In genomic region chr18:30177056-30177455, GRCh38 we compare ENCODE assay signal across 17 cellular contexts.
A peak's percentile ranks its signal among the peaks of the same experiment; 100 is the strongest.
DNase-seq lines count a peak whose midpoint lies in the region; ATAC-seq and TF ChIP-seq lines count a peak whose summit lies in the region.
"Had no signal": no experiment of that assay in that cellular context is flagged by ENCODE, and none has a peak within 500 bp of the region (broad histone marks: within the 10 kb centered on the region; RNA-seq: fewer than 3 reads in every experiment).

No MANE protein-coding gene starts in this region.

- no peak overlapping the region for H3K27ac ChIP-seq in mesendoderm (ENCODE audit: low read depth, low read length)
- H3K27ac ChIP-seq in gastrocnemius medialis, result no peak overlapping the region

- H3K4me2 ChIP-seq in mesendoderm (ENCODE audit: low read length), result no peak overlapping the region

- no peak overlapping the region for H2BK15ac ChIP-seq in mesendoderm (replicated peaks; ENCODE audit: low read depth)

- H3K79me1 ChIP-seq in mesendoderm (ENCODE audit: low read length), result no peaks in the 10 kb centered on the region

- no peak overlapping the region for H3K4ac ChIP-seq in mesendoderm (ENCODE audit: low read depth, low read length)

- no peaks in the 10 kb centered on the region for H3K36me3 ChIP-seq in mesendoderm (ENCODE audit: control insufficient read depth, insufficient read depth, low read length)
- H3K36me3 ChIP-seq in gastrocnemius medialis, result no peaks in the 10 kb centered on the region

- H4K5ac ChIP-seq in mesendoderm (ENCODE audit: low read length), result no peak overlapping the region

- no peak overlapping the region for H4K8ac ChIP-seq in mesendoderm (ENCODE audit: low read depth, low read length)

- no peak overlapping the region for H3K56ac ChIP-seq in mesendoderm (ENCODE audit: low read length)

- no peak for TF ChIP-seq POLR2A in gastrocnemius medialis (IDR thresholded peaks at IDR 0.05)

- no peaks in the 10 kb centered on the region for H3K9me3 ChIP-seq in gastrocnemius medialis

- in situ Hi-C loops in astrocyte of the spinal cord (cut with HindIII; ENCODE audit: low sequenced_read_pairs) (no loop called here), gastrocnemius medialis (cut with MboI; ENCODE audit: low sequenced_read_pairs in 4 of 4) (no loop called here)

- no peak overlapping the region for H3K18ac ChIP-seq in mesendoderm (ENCODE audit: low read length)

- H2BK120ac ChIP-seq in mesendoderm (ENCODE audit: low read depth, low read length), result no peak overlapping the region

- H3K27me3 ChIP-seq in mesendoderm (ENCODE audit: insufficient read depth, low read length, poor library complexity) (no peaks in the 10 kb centered on the region), gastrocnemius medialis (no peaks in the 10 kb centered on the region)

- no peak overlapping the region for H3K4me3 ChIP-seq in AG10803 (ENCODE audit: low read length)
- H3K4me3 ChIP-seq in astrocyte of the spinal cord (ENCODE audit: low read depth, low read length), result no peak overlapping the region
- H3K4me3 ChIP-seq in mesendoderm (ENCODE audit: low read length), result no peak overlapping the region
- H3K4me3 ChIP-seq in gastrocnemius medialis, result no peak overlapping the region

- intact Hi-C loops in gastrocnemius medialis (cut with DNase I; ENCODE audit: low total_unique reads), result no loop called here

- no peaks in the 10 kb centered on the region for H3K79me2 ChIP-seq in mesendoderm (ENCODE audit: control insufficient read depth, insufficient read depth, low read length)

- no CpG with 5 or more reads among the region's 4 CpGs for WGBS in mesendoderm (ENCODE audit: extremely low coverage, insufficient coverage, low lambda C conversion rate)

- H2BK5ac ChIP-seq in mesendoderm (ENCODE audit: low read length), result no peak overlapping the region

- TF ChIP-seq CTCF in AG10803 (conservative IDR thresholded peaks at IDR 0.05; ENCODE audit: low read length), result no peak
- no peak for TF ChIP-seq CTCF in astrocyte of the spinal cord (IDR thresholded peaks at IDR 0.05; ENCODE audit: low read depth, low read length)
- no peak for TF ChIP-seq CTCF in gastrocnemius medialis (IDR thresholded peaks at IDR 0.05 in 4 of 5, conservative IDR thresholded peaks at IDR 0.05 in 1 of 5)

- H3K4me1 ChIP-seq in mesendoderm (ENCODE audit: control insufficient read depth, low read depth, low read length) (no peaks in the 10 kb centered on the region), gastrocnemius medialis (no peaks in the 10 kb centered on the region)

- ATAC-seq in gastrocnemius medialis, result no peak
- ATAC-seq: stimulated activated naive CD8-positive, alpha-beta T cell treated with anti-CD3 and anti-CD28 coated beads, Interleukin-15, amount 100 ng/mL, for 72 hours had no signal

- peak; percentile 20 for DNase-seq in AG10803 (ENCODE audit: low read depth)
- peak; percentile 33 for DNase-seq in HS-5 (ENCODE audit: low read depth)
- DNase-seq in astrocyte of the spinal cord (ENCODE audit: low read depth, low spot score), result peak; percentile 58
- DNase-seq in mesendoderm, result peak; percentile 6
- DNase-seq in NCI-H2081 treated with DMSO at 0.1 percent for 48 hours (lab: John Stamatoyannopoulos, UW), result no peak
- no peak for DNase-seq in gastrocnemius medialis
- DNase-seq in RPMI8226, result no peak
- DNase-seq in HuH-7.5 (ENCODE audit: low spot score), result no peak
- DNase-seq: activated CD4-positive, CD25-positive, alpha-beta regulatory T cell treated with anti-CD3 and anti-CD28 coated beads, Interleukin-2, amount 50 U/mL, for 72 hours; CD8-positive, alpha-beta memory T cell; effector memory CD4-positive, alpha-beta T cell; H9; hippocampal formation; NCI-H1417; NCI-H2171 treated with DMSO at 0.1 percent for 48 hours; retina; stimulated activated naive CD8-positive, alpha-beta T cell treated with anti-CD3 and anti-CD28 coated beads, Interleukin-15, amount 100 ng/mL, for 72 hours had no signal

- no peak overlapping the region for H2AK5ac ChIP-seq in mesendoderm (ENCODE audit: low read length)

- no peak overlapping the region for H3K9ac ChIP-seq in mesendoderm (ENCODE audit: low read length)

- no peak overlapping the region for H3K23ac ChIP-seq in mesendoderm (ENCODE audit: low read length)

Comparison
In these comparisons a context has a peak if more than half of its experiments do, and no peak if none do; other contexts are left out.
1. DNase-seq: peak in AG10803 (single experiment), HS-5 (single experiment), astrocyte of the spinal cord (single experiment) and mesendoderm (single experiment); none in NCI-H2081 treated with DMSO at 0.1 percent for 48 hours (single experiment), gastrocnemius medialis (0 of 2), RPMI8226 (single experiment) and HuH-7.5 (single experiment).